2 cellular contexts compared by ENCODE assay signal in the genomic region with DNA sequence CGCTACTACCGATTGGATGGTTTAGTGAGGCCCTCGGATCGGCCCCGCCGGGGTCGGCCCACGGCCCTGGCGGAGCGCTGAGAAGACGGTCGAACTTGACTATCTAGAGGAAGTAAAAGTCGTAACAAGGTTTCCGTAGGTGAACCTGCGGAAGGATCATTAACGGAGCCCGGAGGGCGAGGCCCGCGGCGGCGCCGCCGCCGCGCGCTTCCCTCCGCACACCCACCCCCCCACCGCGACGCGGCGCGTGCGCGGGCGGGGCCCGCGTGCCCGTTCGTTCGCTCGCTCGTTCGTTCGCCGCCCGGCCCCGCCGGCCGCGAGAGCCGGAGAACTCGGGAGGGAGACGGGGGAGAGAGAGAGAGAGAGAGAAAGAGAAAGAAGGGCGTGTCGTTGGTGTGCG.
DNase-seq lines count a peak whose midpoint lies in the region; ATAC-seq, FAIRE-seq and TF ChIP-seq lines count a peak whose summit lies in the region.
"Not testable (repeated sequence)": the region's sequence is repeated elsewhere in the genome, so short reads cannot be mapped to it uniquely, and the experiment has no call there.

No MANE protein-coding gene starts in this region.

- H3K9me1 ChIP-seq in K562 (ENCODE audit: control insufficient read depth, insufficient read depth, low read length) = not testable (repeated sequence)

- not testable (repeated sequence) for H3K9me3 ChIP-seq in K562 (replicated peaks; ENCODE audit: control insufficient read depth, insufficient read depth, low read depth, low read length)

- intact Hi-C loops in K562 (cut with micrococcal nuclease) = not testable (repeated sequence)

- not testable (repeated sequence) for H3K4me1 ChIP-seq in K562 (replicated peaks in 1 of 2; ENCODE audit: control insufficient read depth in 2 of 2, insufficient read depth in 2 of 2, low read length in 2 of 2)

- not testable (repeated sequence) for H3K36me3 ChIP-seq in K562 (ENCODE audit: control insufficient read depth, insufficient read depth, low read length)

- not testable (repeated sequence) for TF ChIP-seq RAD21 in K562 (CRISPR knock-in tag; conservative IDR thresholded peaks at IDR 0.05 in 1 of 2, IDR thresholded peaks at IDR 0.05 in 1 of 2)

- not testable (repeated sequence) for H3K27ac ChIP-seq in K562 (ENCODE audit: extremely low read depth, low read depth, low read length)

- TSS peak; percentile 83 for BruUV-seq in K562 (replicated peaks; lab: Mats Ljungman, UMichigan)

- not testable (repeated sequence) for H2AFZ ChIP-seq in K562 (ENCODE audit: low read depth, low read length)

- not testable (repeated sequence) for TF ChIP-seq POLR2A in K562 (conservative IDR thresholded peaks at IDR 0.05)

- TF ChIP-seq CTCF in K562 (IDR thresholded peaks at IDR 0.05 in 2 of 3, conservative IDR thresholded peaks at IDR 0.05 in 1 of 3; ENCODE audit: insufficient read depth in 2 of 3, low read depth in 1 of 3, low read length in 3 of 3) = not testable (repeated sequence)

- not testable (repeated sequence) for TF ChIP-seq EP300 in K562 (IDR thresholded peaks at IDR 0.05; ENCODE audit: low read length)

- not testable (repeated sequence) for DNase-seq in K562 (ENCODE audit: extremely low read depth in 1 of 4, low spot score in 3 of 4)

- POLR2A ChIA-PET in K562 (lab: Yijun Ruan, JAX) = not testable (repeated sequence)

- not testable (repeated sequence) for FAIRE-seq in K562 (lab: Jason Lieb, UNC)

- in situ Hi-C loops in K562 (cut with MboI) = not testable (repeated sequence)

- not testable (repeated sequence) for H3K79me2 ChIP-seq in K562 (ENCODE audit: control insufficient read depth, insufficient read depth, low read length)

- H3K4me2 ChIP-seq in K562 (ENCODE audit: insufficient read depth, low read length) = not testable (repeated sequence)

- not testable (repeated sequence) for H3K27me3 ChIP-seq in K562 (ENCODE audit: control insufficient read depth in 2 of 2, insufficient read depth in 2 of 2, low read length in 2 of 2)

- H3K4me3 ChIP-seq in K562 = not testable (repeated sequence)

- no CpG with 5 or more reads among the region's 58 CpGs for WGBS in K562 (ENCODE audit: insufficient coverage, low coverage, missing lambda C conversion rate)

- peak; percentile 90 for ATAC-seq in GM21528 (IDR thresholded peaks at IDR 0.05; ENCODE audit: low FRiP score, unreplicated experiment)
- ATAC-seq in K562 = not testable (repeated sequence)

- H4K20me1 ChIP-seq in K562 (replicated peaks; ENCODE audit: control insufficient read depth, insufficient read depth, low read length) = not testable (repeated sequence)

- CTCF ChIA-PET in K562 (lab: Yijun Ruan, JAX; ENCODE audit: low intra/inter-chr PET ratio) = not testable (repeated sequence)

- H3K9ac ChIP-seq in K562 (ENCODE audit: insufficient read depth in 1 of 2, low read depth in 2 of 2, low read length in 2 of 2) = not testable (repeated sequence)
